Comparison of ENCODE assay signal across 8 cellular contexts in genomic region chr19:16324384-16325160, GRCh38. TPM values are rescaled to one million over a fixed set of nuclear protein-coding genes. Genes with fewer than 3 reads are reported as not detected.
DNase-seq lines count a peak whose midpoint lies in the region; ATAC-seq and TF ChIP-seq lines count a peak whose summit lies in the region.

Gene KLF2, plus strand, starts transcription at chr19:16324826. Its CDS starts 98 bp downstream, at chr19:16324924.

- no peaks in the 10 kb centered on the region for H3K4me1 ChIP-seq in NT2/D1 (ENCODE audit: insufficient read depth, insufficient read length)

- H3K4me3 ChIP-seq in AG04450 (ENCODE audit: low read depth, low read length) (peak within 1 kb of the TSS; percentile 72), NT2/D1 (ENCODE audit: insufficient read length, low read depth) (peak within 1 kb of the TSS; percentile 72), epithelial cell of proximal tubule (ENCODE audit: low read depth, low read length) (peak within 1 kb of the TSS; percentile 53)

- POLR2A ChIA-PET in AG04450 (lab: Yijun Ruan, JAX), result interaction anchor here (0.6 to 1.7 kb wide), 21 partner anchors 9 to 251 kb away, joined by 3 to 43 read pairs (median 5); partner anchors contain the start of gene AP1M1

- TF ChIP-seq CTCF in AG04450 (IDR thresholded peaks at IDR 0.05; ENCODE audit: low read depth, low read length) (no peak), epithelial cell of proximal tubule (conservative IDR thresholded peaks at IDR 0.05; ENCODE audit: low read depth, low read length) (no peak)

- peak; percentile 65 for ATAC-seq in GM18867 (IDR thresholded peaks at IDR 0.05; ENCODE audit: unreplicated experiment)
- ATAC-seq in HG03135 (IDR thresholded peaks at IDR 0.05; ENCODE audit: unreplicated experiment), result peak; percentile 60

- H3K9me3 ChIP-seq in AG04450 (ENCODE audit: control insufficient read depth, insufficient read depth, low read length) (peaks cover 4% of the 10 kb centered on the region; the same call in 1 of the 2 replicates), NT2/D1 (ENCODE audit: insufficient read depth, low read length) (no peaks in the 10 kb centered on the region)

- H3K27ac ChIP-seq in AG04450 (ENCODE audit: low read depth, low read length), result peak within 1 kb of the TSS; percentile 87

- H3K9ac ChIP-seq in NT2/D1 (ENCODE audit: insufficient read length, low read depth), result peak within 1 kb of the TSS; percentile 80

- H3K36me3 ChIP-seq in NT2/D1 (ENCODE audit: insufficient read depth, insufficient read length, low read length), result peaks cover 11% of the 10 kb centered on the region

- CTCF ChIA-PET in AG04450 (lab: Charles Lee), result no interaction called here

- peak; percentile 67 for DNase-seq in AG04450 (ENCODE audit: low read depth, low spot score)
- DNase-seq in NT2/D1 (ENCODE audit: low read depth, low spot score), result no peak
- DNase-seq in activated T-cell treated with anti-CD3 and anti-CD28 coated beads for 1 hour (ENCODE audit: low read depth), result peak; percentile 92
- DNase-seq in epithelial cell of proximal tubule (ENCODE audit: low read depth), result no peak
- peak; percentile 95 for DNase-seq in mucosa of gallbladder (ENCODE audit: low spot score)
- peak; percentile 91 to 92 for DNase-seq in stimulated activated CD8-positive, alpha-beta memory T cell treated with anti-CD3 and anti-CD28 coated beads, Interleukin-4, amount 100 ng/mL, for 1 hour (ENCODE audit: low read depth in 2 of 2, low spot score in 1 of 2)

- no peaks in the 10 kb centered on the region for H3K27me3 ChIP-seq in AG04450 (ENCODE audit: control insufficient read depth, insufficient read depth, low read length)
- H3K27me3 ChIP-seq in NT2/D1 (ENCODE audit: insufficient read depth, insufficient read length), result peaks cover 68% of the 10 kb centered on the region

RNA-seq across cellular contexts. Expression of gene KLF2, which starts in this region (rescaled TPM):
- polyA plus RNA-seq in AG04450 (2011; rRNA removed), result 0.60 and 1.5 TPM in 2 replicates
- 1.2 and 1.4 TPM in 2 replicates for polyA minus RNA-seq in AG04450 (2011; rRNA and poly(A)+ RNA removed)
- 1.3 and 1.9 TPM in 2 replicates for total RNA-seq in epithelial cell of proximal tubule
- total RNA-seq in mucosa of gallbladder, result 91.4 TPM

Comparison
In these comparisons a context has a peak if more than half of its experiments do, and no peak if none do; other contexts are left out.
1. RNA of gene KLF2 (total RNA-seq): 91.4 TPM in mucosa of gallbladder (single experiment); 1.3 to 1.9 TPM in epithelial cell of proximal tubule; every median in the first group is over 10 times any median in the second.
2. DNase-seq: peak in AG04450 (single experiment), activated T-cell treated with anti-CD3 and anti-CD28 coated beads for 1 hour (single experiment), mucosa of gallbladder (single experiment) and stimulated activated CD8-positive, alpha-beta memory T cell treated with anti-CD3 and anti-CD28 coated beads, Interleukin-4, amount 100 ng/mL, for 1 hour (2 of 2); none in NT2/D1 (single experiment) and epithelial cell of proximal tubule (single experiment).
3. Peak in every context shown above with its lines, with median percentiles within 50 percentile points of each other: H3K4me3 ChIP-seq.